Comparison of ENCODE assay signal across 11 cellular contexts in the genomic region with DNA sequence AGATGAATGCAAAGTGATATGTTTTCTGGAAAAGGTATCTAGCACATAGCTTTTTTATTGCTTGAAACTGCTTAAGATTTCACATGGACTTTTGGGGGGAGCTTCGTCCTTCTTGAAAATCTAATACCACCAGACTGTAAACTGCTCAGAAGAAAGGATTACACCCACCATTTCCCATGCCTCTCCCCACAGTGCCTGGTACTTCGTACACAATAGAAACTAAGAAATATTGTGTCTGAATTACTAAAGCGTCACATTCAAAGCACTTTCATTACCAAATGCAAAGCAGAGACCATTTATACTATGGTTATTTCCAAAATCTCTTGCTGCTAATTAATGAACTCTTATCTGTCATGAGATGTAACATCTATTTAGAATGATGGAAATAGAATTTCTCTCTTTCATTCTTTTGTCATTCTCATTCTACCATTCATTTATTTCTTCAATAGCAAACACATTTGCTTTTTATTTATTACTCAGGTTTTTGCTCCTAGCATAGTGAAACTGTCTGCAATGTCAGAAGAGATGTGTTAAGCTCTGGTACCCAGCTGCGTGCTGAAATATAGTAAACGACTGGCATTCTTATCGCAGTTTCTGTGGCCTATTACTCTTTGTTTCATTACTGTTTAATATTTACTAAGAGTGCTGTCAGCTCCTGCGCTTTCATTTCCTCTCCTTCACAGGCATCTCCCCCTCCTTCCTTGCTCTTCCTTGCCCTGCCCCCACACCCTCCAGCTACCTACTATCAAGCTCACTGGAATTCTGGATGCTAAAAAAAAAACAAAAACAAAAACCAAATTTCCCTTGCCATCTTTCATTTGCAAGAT. TPM values are rescaled to one million over a fixed set of nuclear protein-coding genes. Genes with fewer than 3 reads are reported as not detected.
DNase-seq lines count a peak whose midpoint lies in the region; ATAC-seq and TF ChIP-seq lines count a peak whose summit lies in the region.
"Had no signal": no experiment of that assay in that cellular context is flagged by ENCODE, and none has a peak within 500 bp of the region (broad histone marks: within the 10 kb centered on the region; RNA-seq: fewer than 3 reads in every experiment).

No MANE protein-coding gene starts in this region.

- peaks cover 43% of the 10 kb centered on the region for H3K27me3 Mint-ChIP-seq in IgD-negative memory B cell

- no peak overlapping the region for H3K9ac ChIP-seq in SK-N-SH

- 64% methylated on average over 7 of the region's 7 CpGs for WGBS in SK-N-SH (ENCODE audit: low lambda C conversion rate)
- 56 to 68% (median 67%) methylated on average over 7 of the region's 7 CpGs for WGBS in psoas muscle, 3 donors

- H3K27me3 ChIP-seq in SK-N-SH (ENCODE audit: insufficient read depth) (no peaks in the 10 kb centered on the region), psoas muscle (ENCODE audit: insufficient read depth in 3 of 3, low read length in 2 of 3) (no peaks in the 10 kb centered on the region)

- H4K20me1 ChIP-seq in SK-N-SH (ENCODE audit: insufficient read depth): no peaks in the 10 kb centered on the region

- H3K4me3 ChIP-seq in SK-N-SH (ENCODE audit: low read depth in 2 of 2, low read length in 1 of 2) (no peak overlapping the region), psoas muscle (peak overlapping the region; percentile 6)

- H3K27ac ChIP-seq in SK-N-SH (ENCODE audit: low read depth in 2 of 2, low read length in 1 of 2) (peak overlapping the region in 1 of 2 experiments; percentile 3; a peak in 1 of 4 replicates), psoas muscle (no peak overlapping the region)
- H3K27ac ChIP-seq: 22Rv1 had no signal

- ATAC-seq in SK-N-SH treated with all-trans-retinoic acid at 6 μM for 48 hours: no peak
- peak; percentile 81 for ATAC-seq in HG02610 (IDR thresholded peaks at IDR 0.05; ENCODE audit: unreplicated experiment)
- no peak for ATAC-seq in psoas muscle

- POLR2A ChIA-PET in SK-N-SH (lab: Yijun Ruan, JAX): no interaction called here

- H3K36me3 Mint-ChIP-seq in IgD-negative memory B cell: no peaks in the 10 kb centered on the region

- no peaks in the 10 kb centered on the region for H3K9me3 Mint-ChIP-seq in IgD-negative memory B cell

- no peaks in the 10 kb centered on the region for H3K9me2 ChIP-seq in SK-N-SH

- no peak for TF ChIP-seq CTCF in SK-N-SH (IDR thresholded peaks at IDR 0.05)
- no peak for TF ChIP-seq CTCF in psoas muscle (IDR thresholded peaks at IDR 0.05)

- DNase-seq in SK-N-SH (no peak), psoas muscle (no peak), RPMI8226 (no peak), NCI-H345 (lab: John Stamatoyannopoulos, UW) (no peak), DMS79 treated with DMSO at 0.1 percent for 48 hours (lab: John Stamatoyannopoulos, UW) (no peak)
- DNase-seq: activated gamma-delta T cell had no signal

- TF ChIP-seq EP300 in SK-N-SH (IDR thresholded peaks at IDR 0.05; ENCODE audit: borderline replicate concordance in 1 of 2, low read depth in 1 of 2, low read length in 1 of 2): no peak

- H3K4me1 ChIP-seq in SK-N-SH (ENCODE audit: control insufficient read depth in 1 of 2, insufficient read depth in 2 of 2, low read depth in 1 of 2, low read length in 1 of 2) (peaks cover 12 to 18% of the 10 kb centered on the region in 2 experiments; a peak in 3 of 4 replicates), psoas muscle (no peaks in the 10 kb centered on the region)

- TF ChIP-seq RAD21 in SK-N-SH (IDR thresholded peaks at IDR 0.05; ENCODE audit: low read length): no peak

- H3K79me2 ChIP-seq in SK-N-SH (ENCODE audit: insufficient read depth): no peaks in the 10 kb centered on the region

- peaks cover 9% of the 10 kb centered on the region for H3F3A ChIP-seq in SK-N-SH (replicated peaks; ENCODE audit: insufficient read depth)

- no peaks in the 10 kb centered on the region for H3K36me3 ChIP-seq in SK-N-SH (replicated peaks in 1 of 2; ENCODE audit: control insufficient read depth in 1 of 2, insufficient read depth in 2 of 2, low read length in 1 of 2)
- H3K36me3 ChIP-seq in psoas muscle (ENCODE audit: insufficient read depth in 1 of 2, low read depth in 1 of 2): no peaks in the 10 kb centered on the region

- H3K27ac Mint-ChIP-seq in IgD-negative memory B cell: peak overlapping the region in 1 of 3 donors; percentile 4
- H3K27ac Mint-ChIP-seq: progenitor cell of endocrine pancreas had no signal

- peaks cover 16 to 19% (median 18%) of the 10 kb centered on the region in 3 donors for H3K4me1 Mint-ChIP-seq in IgD-negative memory B cell

- peak overlapping the region; percentile 11; the same call in 1 of the 2 replicates for H2AFZ ChIP-seq in SK-N-SH (ENCODE audit: low read depth)

- no peak overlapping the region for H3K4me2 ChIP-seq in SK-N-SH

- H3K9me3 ChIP-seq in SK-N-SH: no peaks in the 10 kb centered on the region
- H3K9me3 ChIP-seq in psoas muscle: no peaks in the 10 kb centered on the region

- CTCF ChIA-PET in SK-N-SH (lab: Yijun Ruan, JAX): no interaction called here

- intact Hi-C loops in psoas muscle (cut with DNase I): no loop called here

- peak overlapping the region; percentile 36 to 88 (median 66) for H3K4me3 Mint-ChIP-seq in IgD-negative memory B cell

TF ChIP-seq in SK-N-SH, 30 proteins besides CTCF, POLR2A, EP300 and RAD21 (continues in another document):
- no peak for TF ChIP-seq RFX5 (IDR thresholded peaks at IDR 0.05; ENCODE audit: low read length)
- no peak for TF ChIP-seq RXRA (IDR thresholded peaks at IDR 0.05; ENCODE audit: borderline replicate concordance, low read depth)
- TF ChIP-seq, protein P1, sequence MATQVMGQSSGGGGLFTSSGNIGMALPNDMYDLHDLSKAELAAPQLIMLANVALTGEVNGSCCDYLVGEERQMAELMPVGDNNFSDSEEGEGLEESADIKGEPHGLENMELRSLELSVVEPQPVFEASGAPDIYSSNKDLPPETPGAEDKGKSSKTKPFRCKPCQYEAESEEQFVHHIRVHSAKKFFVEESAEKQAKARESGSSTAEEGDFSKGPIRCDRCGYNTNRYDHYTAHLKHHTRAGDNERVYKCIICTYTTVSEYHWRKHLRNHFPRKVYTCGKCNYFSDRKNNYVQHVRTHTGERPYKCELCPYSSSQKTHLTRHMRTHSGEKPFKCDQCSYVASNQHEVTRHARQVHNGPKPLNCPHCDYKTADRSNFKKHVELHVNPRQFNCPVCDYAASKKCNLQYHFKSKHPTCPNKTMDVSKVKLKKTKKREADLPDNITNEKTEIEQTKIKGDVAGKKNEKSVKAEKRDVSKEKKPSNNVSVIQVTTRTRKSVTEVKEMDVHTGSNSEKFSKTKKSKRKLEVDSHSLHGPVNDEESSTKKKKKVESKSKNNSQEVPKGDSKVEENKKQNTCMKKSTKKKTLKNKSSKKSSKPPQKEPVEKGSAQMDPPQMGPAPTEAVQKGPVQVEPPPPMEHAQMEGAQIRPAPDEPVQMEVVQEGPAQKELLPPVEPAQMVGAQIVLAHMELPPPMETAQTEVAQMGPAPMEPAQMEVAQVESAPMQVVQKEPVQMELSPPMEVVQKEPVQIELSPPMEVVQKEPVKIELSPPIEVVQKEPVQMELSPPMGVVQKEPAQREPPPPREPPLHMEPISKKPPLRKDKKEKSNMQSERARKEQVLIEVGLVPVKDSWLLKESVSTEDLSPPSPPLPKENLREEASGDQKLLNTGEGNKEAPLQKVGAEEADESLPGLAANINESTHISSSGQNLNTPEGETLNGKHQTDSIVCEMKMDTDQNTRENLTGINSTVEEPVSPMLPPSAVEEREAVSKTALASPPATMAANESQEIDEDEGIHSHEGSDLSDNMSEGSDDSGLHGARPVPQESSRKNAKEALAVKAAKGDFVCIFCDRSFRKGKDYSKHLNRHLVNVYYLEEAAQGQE (IDR thresholded peaks at IDR 0.05; ENCODE audit: low read depth, low read length): no peak
- TF ChIP-seq FOSL2 (IDR thresholded peaks at IDR 0.05; ENCODE audit: borderline replicate concordance, low read depth): no peak
- TF ChIP-seq TEAD4 (IDR thresholded peaks at IDR 0.05; ENCODE audit: borderline replicate concordance, insufficient read depth): no peak
- no peak for TF ChIP-seq NRF1 (IDR thresholded peaks at IDR 0.05; ENCODE audit: low read depth, low read length)

TF ChIP-seq in SK-N-SH treated with all-trans-retinoic acid at 6 μM for 48 hours, 23 proteins besides CTCF, POLR2A, EP300 and RAD21 (continues in another document):
- no peak for TF ChIP-seq OSR1 (CRISPR knock-in tag; IDR thresholded peaks at IDR 0.05)
- no peak for TF ChIP-seq ARNTL (CRISPR knock-in tag; IDR thresholded peaks at IDR 0.05; ENCODE audit: borderline replicate concordance, low read depth)
- no peak for TF ChIP-seq RARB (CRISPR knock-in tag; IDR thresholded peaks at IDR 0.05)
- no peak for TF ChIP-seq ZFP30 (CRISPR knock-in tag; IDR thresholded peaks at IDR 0.05)
- no peak for TF ChIP-seq ISL1 (CRISPR knock-in tag; IDR thresholded peaks at IDR 0.05)
- no peak for TF ChIP-seq ZNF565 (CRISPR knock-in tag; conservative IDR thresholded peaks at IDR 0.05; ENCODE audit: low read depth)
- TF ChIP-seq, protein P2, sequence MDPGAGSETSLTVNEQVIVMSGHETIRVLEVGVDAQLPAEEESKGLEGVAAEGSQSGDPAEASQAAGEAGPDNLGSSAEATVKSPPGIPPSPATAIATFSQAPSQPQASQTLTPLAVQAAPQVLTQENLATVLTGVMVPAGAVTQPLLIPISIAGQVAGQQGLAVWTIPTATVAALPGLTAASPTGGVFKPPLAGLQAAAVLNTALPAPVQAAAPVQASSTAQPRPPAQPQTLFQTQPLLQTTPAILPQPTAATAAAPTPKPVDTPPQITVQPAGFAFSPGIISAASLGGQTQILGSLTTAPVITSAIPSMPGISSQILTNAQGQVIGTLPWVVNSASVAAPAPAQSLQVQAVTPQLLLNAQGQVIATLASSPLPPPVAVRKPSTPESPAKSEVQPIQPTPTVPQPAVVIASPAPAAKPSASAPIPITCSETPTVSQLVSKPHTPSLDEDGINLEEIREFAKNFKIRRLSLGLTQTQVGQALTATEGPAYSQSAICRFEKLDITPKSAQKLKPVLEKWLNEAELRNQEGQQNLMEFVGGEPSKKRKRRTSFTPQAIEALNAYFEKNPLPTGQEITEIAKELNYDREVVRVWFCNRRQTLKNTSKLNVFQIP (CRISPR knock-in tag; IDR thresholded peaks at IDR 0.05; ENCODE audit: borderline replicate concordance, low read depth): no peak

RNA-seq across cellular contexts. Expression of a gene that starts 51.4 kb away (rescaled TPM):
- 19.2 and 25.0 TPM in 2 replicates for polyA plus RNA-seq in SK-N-SH (2012; rRNA removed)
- polyA plus RNA-seq in SK-N-SH (2012; cell fraction: cytosol; rRNA removed): 15.8 and 19.7 TPM in 2 replicates
- polyA plus RNA-seq in SK-N-SH (2012; cell fraction: nucleus; rRNA removed): 29.6 and 50.4 TPM in 2 replicates
- 0.44 TPM for polyA plus RNA-seq in IgD-negative memory B cell
- 10 to 100 TPM; 20.4 to 35.2 (median 22.3) TPM for total RNA-seq in psoas muscle
- polyA plus RNA-seq in psoas muscle: 10 to 100 TPM in 1 of 3 donors, 1 to 10 TPM in 2; 4.6 to 15.3 (median 6.3) TPM
